13 cellular contexts compared by ENCODE assay signal in genomic region chr2:54429811-54430600, GRCh38. TPM values are rescaled to one million over a fixed set of nuclear protein-coding genes. Genes with fewer than 3 reads are reported as not detected.
DNase-seq lines count a peak whose midpoint lies in the region; ATAC-seq, FAIRE-seq and TF ChIP-seq lines count a peak whose summit lies in the region.
"Had no signal": no experiment of that assay in that cellular context is flagged by ENCODE, and none has a peak within 500 bp of the region (broad histone marks: within the 10 kb centered on the region; RNA-seq: fewer than 3 reads in every experiment).

No MANE protein-coding gene starts in this region.

- no peak for FAIRE-seq in HTR-8/SVneo (lab: Jason Lieb, UNC)

- DNase-seq in AML-193 (lab: John Stamatoyannopoulos, UW) (peak; percentile 76 to 82), Peyer's patch (no peak), esophagus squamous epithelium (lab: John Stamatoyannopoulos, UW) (no peak), GM19240 (ENCODE audit: insufficient read length, low spot score) (no peak), HTR-8/SVneo (ENCODE audit: insufficient read length, low spot score) (no peak), SW480 (ENCODE audit: low spot score) (no peak)
- DNase-seq: activated CD4-positive, alpha-beta T cell treated with anti-CD3 and anti-CD28 coated beads, Interleukin-2, amount 10 ng/mL, durations not matched to agents 7 days and 5 days; NCI-H2081 treated with DMSO at 0.1 percent for 48 hours; stimulated activated CD4-positive, alpha-beta T cell treated with anti-CD3 and anti-CD28 coated beads, Interleukin-4, amount 100 ng/mL, for 1 hour had no signal

- no peak overlapping the region for H3K4me3 ChIP-seq in Peyer's patch
- no peak overlapping the region for H3K4me3 ChIP-seq in esophagus squamous epithelium
- no peak overlapping the region for H3K4me3 ChIP-seq in neuron (ENCODE audit: low read length)

- intact Hi-C loops in esophagus squamous epithelium (cut with DNase I), result no loop called here

- 69% methylated on average over 12 to 13 of the region's 13 CpGs for WGBS in esophagus squamous epithelium, 2 donors

- peak overlapping the region in 3 of 4 donors; percentile 24 to 44 (median 42) for H3K27ac ChIP-seq in Peyer's patch
- peak overlapping the region; percentile 11 to 77 (median 62) for H3K27ac ChIP-seq in esophagus squamous epithelium
- H3K27ac ChIP-seq: C4-2B, RWPE1 had no signal

- H3K27me3 ChIP-seq in Peyer's patch (no peaks in the 10 kb centered on the region), esophagus squamous epithelium (peaks cover 0 to 2% (median 0%) of the 10 kb centered on the region in 4 donors), neuron (ENCODE audit: insufficient read depth, low read length) (peaks cover 3% of the 10 kb centered on the region)

- TF ChIP-seq CTCF in Peyer's patch (IDR thresholded peaks at IDR 0.05), result no peak
- no peak for TF ChIP-seq CTCF in esophagus squamous epithelium (IDR thresholded peaks at IDR 0.05)

- H3K4me1 ChIP-seq in Peyer's patch, result no peaks in the 10 kb centered on the region
- H3K4me1 ChIP-seq in esophagus squamous epithelium, result peaks cover 0 to 49% (median 5%) of the 10 kb centered on the region in 3 donors
- no peaks in the 10 kb centered on the region for H3K4me1 ChIP-seq in neuron (ENCODE audit: insufficient read depth, low read length)

- peak overlapping the region; percentile 21 for H2AFZ ChIP-seq in neuron (ENCODE audit: low read depth, low read length)

- ATAC-seq in GM21381 (IDR thresholded peaks at IDR 0.05; ENCODE audit: unreplicated experiment), result no peak

- TF ChIP-seq POLR2A in Peyer's patch (IDR thresholded peaks at IDR 0.05) (no peak), esophagus squamous epithelium (IDR thresholded peaks at IDR 0.05) (no peak)

- H3K36me3 ChIP-seq in Peyer's patch (no peaks in the 10 kb centered on the region), esophagus squamous epithelium (no peaks in the 10 kb centered on the region), neuron (ENCODE audit: insufficient read depth, low read length) (no peaks in the 10 kb centered on the region)

- H3K9me3 ChIP-seq in Peyer's patch (no peaks in the 10 kb centered on the region), esophagus squamous epithelium (no peaks in the 10 kb centered on the region), neuron (ENCODE audit: low read length) (no peaks in the 10 kb centered on the region)

RNA-seq across cellular contexts. Expression of gene SPTBN1, which starts 26.1 kb away (rescaled TPM):
- total RNA-seq in Peyer's patch (100 to 1,000 TPM; 171 to 293 (median 247) TPM), esophagus squamous epithelium (100 to 1,000 TPM in 2 of 4 donors, 10 to 100 TPM in 2; 65.0 to 217 (median 85.3) TPM)

Comparison
In these comparisons a context has a peak if more than half of its experiments do, and no peak if none do; other contexts are left out.
1. DNase-seq: peak in AML-193 (2 of 2); none in Peyer's patch (0 of 3), esophagus squamous epithelium (single experiment), GM19240 (single experiment), HTR-8/SVneo (single experiment) and SW480 (single experiment).